Comparison of ENCODE assay signal across 16 cellular contexts in genomic region chr10:43267811-43268210, GRCh38. TPM values are rescaled to one million over a fixed set of nuclear protein-coding genes. Genes with fewer than 3 reads are reported as not detected.
A peak's percentile ranks its signal among the peaks of the same experiment; 100 is the strongest.
DNase-seq lines count a peak whose midpoint lies in the region; ATAC-seq and TF ChIP-seq lines count a peak whose summit lies in the region.
"Had no signal": no experiment of that assay in that cellular context is flagged by ENCODE, and none has a peak within 500 bp of the region (broad histone marks: within the 10 kb centered on the region; RNA-seq: fewer than 3 reads in every experiment).

No MANE protein-coding gene starts in this region.

- CTCF ChIA-PET in activated CD8-positive, alpha-beta T cell treated with anti-CD3 and anti-CD28 coated beads, Interleukin-2, amount 10 ng/mL, durations not matched to agents 7 days and 5 days (lab: Charles Lee): interaction anchor here (1.5 to 2.7 kb wide), 3 partner anchors 62 to 81 kb away, joined by 4 to 10 read pairs (median 9); no protein-coding TSS in a partner anchor

- peaks cover 62% of the 10 kb centered on the region for H3K27me3 Mint-ChIP-seq in activated CD8-positive, alpha-beta T cell treated with anti-CD3 and anti-CD28 coated beads, Interleukin-2, amount 10 ng/mL, durations not matched to agents 7 days and 5 days (ENCODE audit: low read depth)
- peaks cover 91% of the 10 kb centered on the region for H3K27me3 Mint-ChIP-seq in mesothelial cell of epicardium (ENCODE audit: low read depth)

- H3K27ac Mint-ChIP-seq in activated CD8-positive, alpha-beta T cell treated with anti-CD3 and anti-CD28 coated beads, Interleukin-2, amount 10 ng/mL, durations not matched to agents 7 days and 5 days: no peak overlapping the region
- H3K27ac Mint-ChIP-seq in mesothelial cell of epicardium: no peak overlapping the region

- peaks cover 5% of the 10 kb centered on the region for H3K4me1 Mint-ChIP-seq in activated CD8-positive, alpha-beta T cell treated with anti-CD3 and anti-CD28 coated beads, Interleukin-2, amount 10 ng/mL, durations not matched to agents 7 days and 5 days (ENCODE audit: low read depth)
- H3K4me1 Mint-ChIP-seq in mesothelial cell of epicardium: no peaks in the 10 kb centered on the region

- no peaks in the 10 kb centered on the region for H3K9me3 Mint-ChIP-seq in activated CD8-positive, alpha-beta T cell treated with anti-CD3 and anti-CD28 coated beads, Interleukin-2, amount 10 ng/mL, durations not matched to agents 7 days and 5 days (ENCODE audit: insufficient read depth)
- no peaks in the 10 kb centered on the region for H3K9me3 Mint-ChIP-seq in mesothelial cell of epicardium

- no peak overlapping the region for H3K4me3 ChIP-seq in right atrium auricular region
- H3K4me3 ChIP-seq in left ventricle myocardium inferior: no peak overlapping the region
- H3K4me3 ChIP-seq in aorta (ENCODE audit: low read length in 2 of 2): no peak overlapping the region

- H3K27me3 ChIP-seq in right atrium auricular region (peaks cover 0 to 8% of the 10 kb centered on the region in 2 donors), left ventricle myocardium inferior (ENCODE audit: low read depth) (peaks cover 95% of the 10 kb centered on the region), aorta (ENCODE audit: control insufficient read depth in 1 of 2, insufficient read depth in 2 of 2, low read length in 1 of 2) (no peaks in the 10 kb centered on the region)

- TF ChIP-seq CTCF in right atrium auricular region (IDR thresholded peaks at IDR 0.05): no peak
- TF ChIP-seq CTCF in left ventricle myocardium inferior (IDR thresholded peaks at IDR 0.05; ENCODE audit: borderline replicate concordance): no peak
- TF ChIP-seq CTCF in mesothelial cell of epicardium (IDR thresholded peaks at IDR 0.05; ENCODE audit: unreplicated experiment): no peak

- H3K4me1 ChIP-seq in right atrium auricular region: no peaks in the 10 kb centered on the region
- H3K4me1 ChIP-seq in left ventricle myocardium inferior: peaks cover 3% of the 10 kb centered on the region
- H3K4me1 ChIP-seq in aorta (ENCODE audit: control insufficient read depth in 1 of 2, insufficient read depth in 2 of 2, low read length in 2 of 2): no peaks in the 10 kb centered on the region

- intact Hi-C loops in left ventricle myocardium inferior (cut with micrococcal nuclease) (no loop called here), aorta (cut with DNase I) (no loop called here)

- H3K9me3 ChIP-seq in right atrium auricular region (no peaks in the 10 kb centered on the region), left ventricle myocardium inferior (replicated peaks) (no peaks in the 10 kb centered on the region), aorta (ENCODE audit: control insufficient read depth, low read length) (no peaks in the 10 kb centered on the region)
- H3K9me3 ChIP-seq: esophagus squamous epithelium, heart left ventricle, suprapubic skin had no signal

- 57 to 59% methylated on average over 7 of the region's 7 CpGs for WGBS in aorta, 2 donors

- POLR2A ChIA-PET in activated CD8-positive, alpha-beta T cell treated with anti-CD3 and anti-CD28 coated beads, Interleukin-2, amount 10 ng/mL, durations not matched to agents 7 days and 5 days (lab: Charles Lee): no interaction called here

- H3K4me3 Mint-ChIP-seq in activated CD8-positive, alpha-beta T cell treated with anti-CD3 and anti-CD28 coated beads, Interleukin-2, amount 10 ng/mL, durations not matched to agents 7 days and 5 days: peak overlapping the region; percentile 36
- peak overlapping the region; percentile 56 for H3K4me3 Mint-ChIP-seq in mesothelial cell of epicardium

- DNase-seq in right atrium auricular region (ENCODE audit: low spot score) (peak; percentile 49), left ventricle myocardium inferior (no peak), mesothelial cell of epicardium (ENCODE audit: low spot score in 2 of 2, unreplicated experiment in 2 of 2) (no peak), KG1 (lab: John Stamatoyannopoulos, UW) (no peak), aorta (no peak)
- DNase-seq in activated CD8-positive, alpha-beta T cell treated with anti-CD3 and anti-CD28 coated beads, Interleukin-2, amount 10 ng/mL, durations not matched to agents 7 days and 5 days: peak; percentile 18
- DNase-seq: activated CD8-positive, alpha-beta memory T cell treated with anti-CD3 and anti-CD28 coated beads, Interleukin-2, amount 50 U/mL, for 4 hours; DMS 273 treated with DMSO at 0.1 percent for 48 hours; esophagus squamous epithelium; heart left ventricle; islet precursor cell; NCI-H345; occipital lobe had no signal

- H3K27ac ChIP-seq in right atrium auricular region: no peak overlapping the region
- no peak overlapping the region for H3K27ac ChIP-seq in left ventricle myocardium inferior (replicated peaks)
- H3K27ac ChIP-seq in aorta (ENCODE audit: low read depth in 1 of 2, low read length in 2 of 2): no peak overlapping the region
- H3K27ac ChIP-seq: esophagus squamous epithelium, heart left ventricle, suprapubic skin had no signal

- no peaks in the 10 kb centered on the region for H3K36me3 Mint-ChIP-seq in activated CD8-positive, alpha-beta T cell treated with anti-CD3 and anti-CD28 coated beads, Interleukin-2, amount 10 ng/mL, durations not matched to agents 7 days and 5 days (ENCODE audit: low read depth)
- no peaks in the 10 kb centered on the region for H3K36me3 Mint-ChIP-seq in mesothelial cell of epicardium

- H3K36me3 ChIP-seq in right atrium auricular region (no peaks in the 10 kb centered on the region), left ventricle myocardium inferior (no peaks in the 10 kb centered on the region), aorta (ENCODE audit: control insufficient read depth in 1 of 2, insufficient read depth in 2 of 2, low read length in 1 of 2) (no peaks in the 10 kb centered on the region)
- H3K36me3 ChIP-seq: esophagus squamous epithelium, heart left ventricle, suprapubic skin had no signal

- ATAC-seq in activated CD8-positive, alpha-beta T cell treated with anti-CD3 and anti-CD28 coated beads, Interleukin-2, amount 10 ng/mL, durations not matched to agents 7 days and 5 days: no peak
- ATAC-seq in aorta (ENCODE audit: low FRiP score) (no peak), GM21526 (IDR thresholded peaks at IDR 0.05; ENCODE audit: low FRiP score, unreplicated experiment) (no peak)
- ATAC-seq: heart left ventricle had no signal

RNA-seq across cellular contexts. Expression of gene RASGEF1A, which starts 0.9 kb away (rescaled TPM):
- total RNA-seq in right atrium auricular region (1 to 10 TPM; 2.9 to 3.0 TPM), left ventricle myocardium inferior (1.1 TPM), mesothelial cell of epicardium (1.5 to 1.6 TPM (median 1.5 TPM) in 3 replicates), aorta (1 to 10 TPM; 1.9 to 3.1 TPM)
- 1 to 10 TPM; 3.6 to 4.0 TPM for total RNA-seq in activated CD8-positive, alpha-beta T cell treated with anti-CD3 and anti-CD28 coated beads, Interleukin-2, amount 10 ng/mL, durations not matched to agents 7 days and 5 days
- 1 to 10 TPM in 1 of 2 donors, not detected in 1; 3.9 TPM for polyA plus RNA-seq in aorta
- total RNA-seq: RPMI7951 had no signal

Comparison
In these comparisons a context has a peak if more than half of its experiments do, and no peak if none do; other contexts are left out.
1. DNase-seq: peak in right atrium auricular region (single experiment) and activated CD8-positive, alpha-beta T cell treated with anti-CD3 and anti-CD28 coated beads, Interleukin-2, amount 10 ng/mL, durations not matched to agents 7 days and 5 days (single experiment); none in left ventricle myocardium inferior (single experiment), mesothelial cell of epicardium (0 of 2), KG1 (single experiment) and aorta (0 of 2).